In genomic region chrX:137297167-137297566, GRCh38 we compare ENCODE assay signal across 1 cellular context.
A peak's percentile ranks its signal among the peaks of the same experiment; 100 is the strongest.
TF ChIP-seq lines count a peak whose summit lies in the region.

No MANE protein-coding gene starts in this region.

TF ChIP-seq in HepG2, 621 proteins besides CTCF, POLR2A, EP300 and RAD21 (continued from another document):
- TF ChIP-seq ZBTB40 (IDR thresholded peaks at IDR 0.05) (peak; percentile 72), ZBTB40 (CRISPR knock-in tag; IDR thresholded peaks at IDR 0.05) (no peak)
